Comparison of ENCODE assay signal across 1 cellular context in the genomic region with DNA sequence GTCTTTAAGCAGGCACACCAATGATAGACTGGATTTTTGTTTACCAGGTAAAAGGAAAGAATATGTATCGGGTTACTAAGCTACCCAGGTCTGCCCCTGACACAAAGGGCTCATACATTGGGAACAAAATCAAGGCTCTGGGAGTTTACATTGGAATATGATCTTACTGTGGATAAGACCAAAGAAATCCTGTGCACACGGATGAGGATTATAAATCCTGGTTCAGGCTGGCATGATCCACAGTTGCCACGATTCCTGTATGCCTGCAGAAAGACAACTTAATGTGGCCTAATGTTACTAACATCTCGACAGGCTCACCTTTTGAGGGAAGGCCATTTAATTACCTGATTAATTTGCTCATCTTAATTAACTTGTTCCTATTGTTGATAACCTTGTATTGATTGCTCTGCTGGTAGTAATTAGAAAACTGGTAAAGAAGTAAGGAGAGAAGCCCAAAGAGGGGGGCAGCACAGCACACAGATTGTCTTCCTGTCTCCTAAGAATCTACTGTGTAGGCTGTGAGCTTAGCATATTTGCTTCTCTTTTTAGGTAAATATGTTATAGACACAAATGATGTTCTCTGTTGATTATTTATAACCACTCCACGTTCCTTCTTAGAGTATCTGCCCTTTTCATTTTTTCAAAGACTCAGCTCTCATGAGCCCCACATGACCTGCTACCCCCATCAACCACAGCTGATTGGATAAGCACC.
TF ChIP-seq lines count a peak whose summit lies in the region.

No MANE protein-coding gene starts in this region.

TF ChIP-seq in WTC11, 78 proteins besides CTCF, POLR2A, EP300 and RAD21 (continued from another document):
- TF ChIP-seq, protein P1, sequence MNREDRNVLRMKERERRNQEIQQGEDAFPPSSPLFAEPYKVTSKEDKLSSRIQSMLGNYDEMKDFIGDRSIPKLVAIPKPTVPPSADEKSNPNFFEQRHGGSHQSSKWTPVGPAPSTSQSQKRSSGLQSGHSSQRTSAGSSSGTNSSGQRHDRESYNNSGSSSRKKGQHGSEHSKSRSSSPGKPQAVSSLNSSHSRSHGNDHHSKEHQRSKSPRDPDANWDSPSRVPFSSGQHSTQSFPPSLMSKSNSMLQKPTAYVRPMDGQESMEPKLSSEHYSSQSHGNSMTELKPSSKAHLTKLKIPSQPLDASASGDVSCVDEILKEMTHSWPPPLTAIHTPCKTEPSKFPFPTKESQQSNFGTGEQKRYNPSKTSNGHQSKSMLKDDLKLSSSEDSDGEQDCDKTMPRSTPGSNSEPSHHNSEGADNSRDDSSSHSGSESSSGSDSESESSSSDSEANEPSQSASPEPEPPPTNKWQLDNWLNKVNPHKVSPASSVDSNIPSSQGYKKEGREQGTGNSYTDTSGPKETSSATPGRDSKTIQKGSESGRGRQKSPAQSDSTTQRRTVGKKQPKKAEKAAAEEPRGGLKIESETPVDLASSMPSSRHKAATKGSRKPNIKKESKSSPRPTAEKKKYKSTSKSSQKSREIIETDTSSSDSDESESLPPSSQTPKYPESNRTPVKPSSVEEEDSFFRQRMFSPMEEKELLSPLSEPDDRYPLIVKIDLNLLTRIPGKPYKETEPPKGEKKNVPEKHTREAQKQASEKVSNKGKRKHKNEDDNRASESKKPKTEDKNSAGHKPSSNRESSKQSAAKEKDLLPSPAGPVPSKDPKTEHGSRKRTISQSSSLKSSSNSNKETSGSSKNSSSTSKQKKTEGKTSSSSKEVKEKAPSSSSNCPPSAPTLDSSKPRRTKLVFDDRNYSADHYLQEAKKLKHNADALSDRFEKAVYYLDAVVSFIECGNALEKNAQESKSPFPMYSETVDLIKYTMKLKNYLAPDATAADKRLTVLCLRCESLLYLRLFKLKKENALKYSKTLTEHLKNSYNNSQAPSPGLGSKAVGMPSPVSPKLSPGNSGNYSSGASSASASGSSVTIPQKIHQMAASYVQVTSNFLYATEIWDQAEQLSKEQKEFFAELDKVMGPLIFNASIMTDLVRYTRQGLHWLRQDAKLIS (CRISPR knock-in tag; IDR thresholded peaks at IDR 0.05; ENCODE audit: borderline replicate concordance), result no peak
- TF ChIP-seq TEAD4 (CRISPR knock-in tag; IDR thresholded peaks at IDR 0.05) (no peak), NFATC4 (CRISPR knock-in tag; IDR thresholded peaks at IDR 0.05) (no peak), ATF1 (CRISPR knock-in tag; IDR thresholded peaks at IDR 0.05) (no peak), ESRRA (CRISPR knock-in tag; IDR thresholded peaks at IDR 0.05; ENCODE audit: borderline replicate concordance) (no peak), ETV6 (CRISPR knock-in tag; IDR thresholded peaks at IDR 0.05) (no peak), ZNF138 (CRISPR knock-in tag; conservative IDR thresholded peaks at IDR 0.05) (no peak), MXD4 (CRISPR knock-in tag; IDR thresholded peaks at IDR 0.05; ENCODE audit: borderline replicate concordance) (no peak)
- TF ChIP-seq, protein P2, sequence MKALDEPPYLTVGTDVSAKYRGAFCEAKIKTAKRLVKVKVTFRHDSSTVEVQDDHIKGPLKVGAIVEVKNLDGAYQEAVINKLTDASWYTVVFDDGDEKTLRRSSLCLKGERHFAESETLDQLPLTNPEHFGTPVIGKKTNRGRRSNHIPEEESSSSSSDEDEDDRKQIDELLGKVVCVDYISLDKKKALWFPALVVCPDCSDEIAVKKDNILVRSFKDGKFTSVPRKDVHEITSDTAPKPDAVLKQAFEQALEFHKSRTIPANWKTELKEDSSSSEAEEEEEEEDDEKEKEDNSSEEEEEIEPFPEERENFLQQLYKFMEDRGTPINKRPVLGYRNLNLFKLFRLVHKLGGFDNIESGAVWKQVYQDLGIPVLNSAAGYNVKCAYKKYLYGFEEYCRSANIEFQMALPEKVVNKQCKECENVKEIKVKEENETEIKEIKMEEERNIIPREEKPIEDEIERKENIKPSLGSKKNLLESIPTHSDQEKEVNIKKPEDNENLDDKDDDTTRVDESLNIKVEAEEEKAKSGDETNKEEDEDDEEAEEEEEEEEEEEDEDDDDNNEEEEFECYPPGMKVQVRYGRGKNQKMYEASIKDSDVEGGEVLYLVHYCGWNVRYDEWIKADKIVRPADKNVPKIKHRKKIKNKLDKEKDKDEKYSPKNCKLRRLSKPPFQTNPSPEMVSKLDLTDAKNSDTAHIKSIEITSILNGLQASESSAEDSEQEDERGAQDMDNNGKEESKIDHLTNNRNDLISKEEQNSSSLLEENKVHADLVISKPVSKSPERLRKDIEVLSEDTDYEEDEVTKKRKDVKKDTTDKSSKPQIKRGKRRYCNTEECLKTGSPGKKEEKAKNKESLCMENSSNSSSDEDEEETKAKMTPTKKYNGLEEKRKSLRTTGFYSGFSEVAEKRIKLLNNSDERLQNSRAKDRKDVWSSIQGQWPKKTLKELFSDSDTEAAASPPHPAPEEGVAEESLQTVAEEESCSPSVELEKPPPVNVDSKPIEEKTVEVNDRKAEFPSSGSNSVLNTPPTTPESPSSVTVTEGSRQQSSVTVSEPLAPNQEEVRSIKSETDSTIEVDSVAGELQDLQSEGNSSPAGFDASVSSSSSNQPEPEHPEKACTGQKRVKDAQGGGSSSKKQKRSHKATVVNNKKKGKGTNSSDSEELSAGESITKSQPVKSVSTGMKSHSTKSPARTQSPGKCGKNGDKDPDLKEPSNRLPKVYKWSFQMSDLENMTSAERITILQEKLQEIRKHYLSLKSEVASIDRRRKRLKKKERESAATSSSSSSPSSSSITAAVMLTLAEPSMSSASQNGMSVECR (CRISPR knock-in tag; IDR thresholded peaks at IDR 0.05; ENCODE audit: borderline replicate concordance), result no peak
